In the genomic region with DNA sequence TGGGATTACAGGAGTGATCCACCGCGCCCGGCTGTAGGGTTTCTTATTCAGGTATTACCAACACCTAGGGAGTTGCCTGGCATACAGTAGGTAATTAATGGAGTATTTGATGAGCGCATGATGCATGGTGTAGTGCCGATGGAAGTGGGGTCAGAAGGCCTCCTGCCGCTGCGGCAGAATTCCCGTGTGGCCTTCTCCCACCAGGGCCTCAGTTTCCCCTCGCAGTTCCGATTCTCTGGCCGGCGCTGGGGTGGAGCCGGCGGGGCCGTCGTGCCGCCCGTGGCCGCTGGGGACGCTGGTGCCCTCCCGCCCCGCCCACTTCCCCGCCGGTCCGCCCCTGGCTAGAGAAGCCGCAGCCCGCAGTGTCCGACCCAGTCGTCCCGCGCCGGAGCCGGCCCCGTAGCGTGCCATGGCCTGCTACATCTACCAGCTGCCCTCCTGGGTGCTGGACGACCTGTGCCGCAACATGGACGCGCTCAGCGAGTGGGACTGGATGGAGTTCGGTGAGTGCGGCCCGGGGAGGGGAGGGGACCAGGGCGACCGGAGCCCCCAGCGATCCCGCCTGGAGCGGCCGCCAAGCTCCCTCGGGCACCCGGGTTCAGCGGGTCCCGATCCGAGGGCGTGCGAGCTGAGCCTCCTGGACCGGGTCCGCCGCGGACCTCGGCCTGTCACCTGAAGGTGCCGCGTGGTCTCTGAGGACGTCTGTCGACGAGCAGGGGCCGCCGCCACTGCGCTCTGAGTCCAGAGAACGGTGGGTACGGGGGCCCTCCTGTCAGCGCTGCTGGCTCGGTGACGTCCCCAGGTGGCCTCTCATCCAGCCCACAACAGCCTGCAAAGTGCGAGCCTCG, we compare ENCODE assay signal across 8 cellular contexts.
DNase-seq lines count a peak whose midpoint lies in the region; TF ChIP-seq lines count a peak whose summit lies in the region.

A gene with protein sequence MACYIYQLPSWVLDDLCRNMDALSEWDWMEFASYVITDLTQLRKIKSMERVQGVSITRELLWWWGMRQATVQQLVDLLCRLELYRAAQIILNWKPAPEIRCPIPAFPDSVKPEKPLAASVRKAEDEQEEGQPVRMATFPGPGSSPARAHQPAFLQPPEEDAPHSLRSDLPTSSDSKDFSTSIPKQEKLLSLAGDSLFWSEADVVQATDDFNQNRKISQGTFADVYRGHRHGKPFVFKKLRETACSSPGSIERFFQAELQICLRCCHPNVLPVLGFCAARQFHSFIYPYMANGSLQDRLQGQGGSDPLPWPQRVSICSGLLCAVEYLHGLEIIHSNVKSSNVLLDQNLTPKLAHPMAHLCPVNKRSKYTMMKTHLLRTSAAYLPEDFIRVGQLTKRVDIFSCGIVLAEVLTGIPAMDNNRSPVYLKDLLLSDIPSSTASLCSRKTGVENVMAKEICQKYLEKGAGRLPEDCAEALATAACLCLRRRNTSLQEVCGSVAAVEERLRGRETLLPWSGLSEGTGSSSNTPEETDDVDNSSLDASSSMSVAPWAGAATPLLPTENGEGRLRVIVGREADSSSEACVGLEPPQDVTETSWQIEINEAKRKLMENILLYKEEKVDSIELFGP (plus strand): TSS at position 374 of the 848 bp plus-strand sequence. CDS start 36 bp downstream, at position 410.

- H3K4me3 ChIP-seq in GM12875 (ENCODE audit: low read depth, low read length) (peak within 1 kb of the TSS; percentile 76), HFF-Myc (replicated peaks; ENCODE audit: low read depth, low read length) (peak within 1 kb of the TSS; percentile 74)

- peak; percentile 98 for TF ChIP-seq CTCF in GM12875 (IDR thresholded peaks at IDR 0.05; ENCODE audit: borderline replicate concordance, insufficient read depth, low read depth, low read length)
- peak; percentile 42 for TF ChIP-seq CTCF in HFF-Myc (IDR thresholded peaks at IDR 0.05; ENCODE audit: low read depth, low read length, missing control alignments)

- DNase-seq in HFF-Myc (ENCODE audit: extremely low read depth, low read depth) = no peak
- DNase-seq in NCI-H2196 treated with DMSO at 0.1 percent for 48 hours (lab: John Stamatoyannopoulos, UW; ENCODE audit: unreplicated experiment) = peak; percentile 15
- DNase-seq in activated T-cell treated with anti-CD3 and anti-CD28 coated beads for 1 hour (ENCODE audit: low read depth) = peak; percentile 46
- peak; percentile 68 for DNase-seq in epidermal melanocyte (ENCODE audit: insufficient read length, low spot score)
- DNase-seq in midbrain (lab: John Stamatoyannopoulos, UW) = peak; percentile 60
- peak; percentile 32 to 39 for DNase-seq in stimulated activated CD8-positive, alpha-beta memory T cell treated with anti-CD3 and anti-CD28 coated beads, Interleukin-2, amount 100 ng/mL, for 1 hour (ENCODE audit: low read depth in 2 of 2)
- no peak for DNase-seq in OCI-M2 (lab: John Stamatoyannopoulos, UW; ENCODE audit: unreplicated experiment)

Comparison
In these comparisons a context has a peak if more than half of its experiments do, and no peak if none do; other contexts are left out.
1. DNase-seq: peak in NCI-H2196 treated with DMSO at 0.1 percent for 48 hours (single experiment), activated T-cell treated with anti-CD3 and anti-CD28 coated beads for 1 hour (single experiment), epidermal melanocyte (single experiment), midbrain (single experiment) and stimulated activated CD8-positive, alpha-beta memory T cell treated with anti-CD3 and anti-CD28 coated beads, Interleukin-2, amount 100 ng/mL, for 1 hour (2 of 2); none in HFF-Myc (single experiment) and OCI-M2 (single experiment).